Comparison of ENCODE assay signal across 7 cellular contexts in genomic region chr9:133458643-133459312, GRCh38. TPM values are rescaled to one million over a fixed set of nuclear protein-coding genes. Genes with fewer than 3 reads are reported as not detected.
A peak's percentile ranks its signal among the peaks of the same experiment; 100 is the strongest.
DNase-seq lines count a peak whose midpoint lies in the region; ATAC-seq and TF ChIP-seq lines count a peak whose summit lies in the region.

No MANE protein-coding gene starts in this region.

- ATAC-seq in GM23338 (no peak), HG03175 (IDR thresholded peaks at IDR 0.05; ENCODE audit: unreplicated experiment) (no peak), left colon (no peak)

- H3K9me2 ChIP-seq in GM23338 (ENCODE audit: insufficient read depth), result no peaks in the 10 kb centered on the region
- H3K9me2 ChIP-seq in OCI-LY7 (ENCODE audit: insufficient read depth, low read length), result no peaks in the 10 kb centered on the region

- intact Hi-C loops in OCI-LY7 (cut with micrococcal nuclease; ENCODE audit: unreplicated experiment) (loop anchor here (2.0 kb wide), 1 partner anchor 40 kb away; the partner anchor contains the start of gene REXO4), sigmoid colon (cut with DNase I) (loop anchor here (2.0 kb wide), 2 partner anchors 40 to 82 kb away; partner anchors contain the start of genes REXO4, STKLD1 and SURF4), left colon (cut with DNase I, micrococcal nuclease) (no loop called here)

- H3K4me3 ChIP-seq in GM23338 (peak overlapping the region; percentile 80), OCI-LY7 (ENCODE audit: low read depth, low read length, poor library complexity, severe bottlenecking) (peak overlapping the region; percentile 74), endodermal cell (ENCODE audit: low read length) (peak overlapping the region; percentile 58), sigmoid colon (peak overlapping the region in 3 of 4 donors; percentile 78 to 91 (median 89))

- no peaks in the 10 kb centered on the region for H3K9me3 ChIP-seq in OCI-LY7 (ENCODE audit: low read length)
- no peaks in the 10 kb centered on the region for H3K9me3 ChIP-seq in endodermal cell (ENCODE audit: control insufficient read depth, low read length)
- H3K9me3 ChIP-seq in sigmoid colon, result no peaks in the 10 kb centered on the region

- H3K27me3 ChIP-seq in GM23338 (ENCODE audit: insufficient read depth) (no peaks in the 10 kb centered on the region), endodermal cell (ENCODE audit: control insufficient read depth, insufficient read depth, low read length, poor library complexity, severe bottlenecking) (no peaks in the 10 kb centered on the region), sigmoid colon (no peaks in the 10 kb centered on the region)

- H3K4me2 ChIP-seq in GM23338 (peak overlapping the region; percentile 76), OCI-LY7 (ENCODE audit: low read length) (peak overlapping the region; percentile 93)

- TF ChIP-seq POLR2A in sigmoid colon (IDR thresholded peaks at IDR 0.05), result no peak

- peak overlapping the region; percentile 60 for H2AFZ ChIP-seq in GM23338
- H2AFZ ChIP-seq in OCI-LY7 (ENCODE audit: low read length), result peak overlapping the region; percentile 73; the same call in 1 of the 2 replicates

- DNase-seq in GM23338 (ENCODE audit: low spot score) (no peak), OCI-LY7 (ENCODE audit: low spot score) (no peak), endodermal cell (no peak), sigmoid colon (no peak), COR-L47 (lab: John Stamatoyannopoulos, UW) (no peak), left colon (no peak)

- H3K27me3 Mint-ChIP-seq in GM23338 (ENCODE audit: insufficient read depth, low read depth, poor library complexity) (peaks cover 16% of the 10 kb centered on the region), endodermal cell (ENCODE audit: insufficient read depth) (peaks cover 2% of the 10 kb centered on the region)

- H3K27ac Mint-ChIP-seq in GM23338 (no peak overlapping the region), endodermal cell (peak overlapping the region; percentile 30)

- no TSS peak for BruUV-seq in OCI-LY7 (replicated peaks; lab: Mats Ljungman, UMichigan)

- POLR2A ChIA-PET in OCI-LY7 (lab: Charles Lee), result interaction anchor here (0.7 to 1.4 kb wide), 10 partner anchors 15 to 119 kb away, joined by 3 to 7 read pairs (median 4); partner anchors contain the start of gene REXO4

- H3K79me2 ChIP-seq in GM23338 (replicated peaks; ENCODE audit: insufficient read depth) (peaks cover 13% of the 10 kb centered on the region; the same call in 1 of the 2 replicates), OCI-LY7 (ENCODE audit: insufficient read depth, low read depth, low read length) (no peaks in the 10 kb centered on the region)

- no peak overlapping the region for H3K9ac ChIP-seq in endodermal cell (ENCODE audit: extremely low read depth, low read length, poor library complexity, severe bottlenecking)

- H3K36me3 ChIP-seq in GM23338 (ENCODE audit: insufficient read depth), result no peaks in the 10 kb centered on the region
- H3K36me3 ChIP-seq in OCI-LY7 (ENCODE audit: insufficient read depth, low read length), result no peaks in the 10 kb centered on the region
- no peaks in the 10 kb centered on the region for H3K36me3 ChIP-seq in endodermal cell (ENCODE audit: control insufficient read depth, insufficient read depth, low read length)
- H3K36me3 ChIP-seq in sigmoid colon, result no peaks in the 10 kb centered on the region

- H3K4me3 Mint-ChIP-seq in GM23338 (peak overlapping the region; percentile 80), endodermal cell (peak overlapping the region; percentile 72)

- TF ChIP-seq EP300 in sigmoid colon (IDR thresholded peaks at IDR 0.05), result no peak

- H3K4me1 Mint-ChIP-seq in GM23338 (peaks cover 21% of the 10 kb centered on the region), endodermal cell (no peaks in the 10 kb centered on the region)

- 80 to 89% methylated on average over 13 to 16 of the region's 16 CpGs for WGBS in endodermal cell (ENCODE audit: insufficient coverage in 1 of 2, insufficient read length in 1 of 2), 2 experiments
- 63 to 74% methylated on average over 16 of the region's 16 CpGs for WGBS in sigmoid colon, 2 donors

- TF ChIP-seq CTCF in GM23338 (conservative IDR thresholded peaks at IDR 0.05; ENCODE audit: low read depth in 2 of 2) (no peak), OCI-LY7 (conservative IDR thresholded peaks at IDR 0.05; ENCODE audit: low read length) (no peak), endodermal cell (conservative IDR thresholded peaks at IDR 0.05) (no peak), sigmoid colon (IDR thresholded peaks at IDR 0.05) (no peak)

- 0 out of 2 replicates have a peak, but pooled peaks cover 6% of the 10 kb centered on the region for H3F3A ChIP-seq in GM23338 (replicated peaks; ENCODE audit: low read depth)

- H3K9me3 Mint-ChIP-seq in GM23338 (no peaks in the 10 kb centered on the region), endodermal cell (no peaks in the 10 kb centered on the region)

- H4K20me1 ChIP-seq in GM23338 (replicated peaks; ENCODE audit: insufficient read depth) (no peaks in the 10 kb centered on the region), OCI-LY7 (ENCODE audit: insufficient read depth, low read length) (no peaks in the 10 kb centered on the region)

- no peaks in the 10 kb centered on the region for H3K36me3 Mint-ChIP-seq in GM23338 (ENCODE audit: low read depth)
- peaks cover 5% of the 10 kb centered on the region for H3K36me3 Mint-ChIP-seq in endodermal cell (ENCODE audit: low read depth)

- H3K4me1 ChIP-seq in GM23338 (ENCODE audit: insufficient read depth), result peaks cover 15% of the 10 kb centered on the region; the same call in 1 of the 2 replicates
- H3K4me1 ChIP-seq in OCI-LY7 (ENCODE audit: insufficient read depth, low read length, poor library complexity, severe bottlenecking), result peaks cover 60% of the 10 kb centered on the region
- H3K4me1 ChIP-seq in endodermal cell (ENCODE audit: control insufficient read depth, insufficient read depth, low read length), result peaks cover 4% of the 10 kb centered on the region
- H3K4me1 ChIP-seq in sigmoid colon, result peaks cover 0 to 21% (median 18%) of the 10 kb centered on the region in 4 donors

- CTCF ChIA-PET in OCI-LY7 (lab: Charles Lee; ENCODE audit: unreplicated experiment), result interaction anchor here (1.7 kb wide), 1 partner anchor 21 kb away, joined by 5 read pairs; the partner anchor contains the start of gene SLC2A6

- H3K27ac ChIP-seq in GM23338 (ENCODE audit: low read depth) (no peak overlapping the region), OCI-LY7 (ENCODE audit: low read depth, low read length, poor library complexity, severe bottlenecking) (no peak overlapping the region), endodermal cell (ENCODE audit: low read depth, low read length) (no peak overlapping the region), sigmoid colon (peak overlapping the region; percentile 92 to 97 (median 95))

TF ChIP-seq in GM23338, 12 proteins besides CTCF, POLR2A, EP300 and RAD21 (continues in another document):
- TF ChIP-seq ZNF331 (CRISPR knock-in tag; IDR thresholded peaks at IDR 0.05; ENCODE audit: low read depth), result no peak

RNA-seq across cellular contexts. Expression of gene CACFD1, which starts 1.0 kb away (rescaled TPM):
- total RNA-seq in GM23338 (2014; rRNA removed; shearing (Covaris generic)), result 12.0 and 18.2 TPM in 2 replicates
- 4.5 and 5.8 TPM in 2 replicates for polyA plus RNA-seq in GM23338 (2016; fragmentation: Nextera tagmentation; extraction: Ambion mirVana)
- total RNA-seq in OCI-LY7 (2014; rRNA removed; shearing (Covaris generic)), result 14.9 and 17.2 TPM in 2 replicates
- total RNA-seq in OCI-LY7 (2022), result 16.7 and 19.2 TPM in 2 replicates
- 10 to 100 TPM; 30.6 to 35.0 TPM for total RNA-seq in endodermal cell
- 26.8 TPM for polyA plus RNA-seq in endodermal cell (2013, experiment 1 of 2)
- polyA plus RNA-seq in endodermal cell (2013, experiment 2 of 2), result 26.0 TPM
- total RNA-seq in sigmoid colon, result 10 to 100 TPM in 1 of 4 donors, 1 to 10 TPM in 3; 6.7 to 13.4 (median 8.9) TPM
- 10 to 100 TPM; 21.0 to 44.6 (median 29.6) TPM for polyA plus RNA-seq in sigmoid colon
- total RNA-seq in left colon, result 10 to 100 TPM; 66.1 to 75.4 TPM

RNA-seq across cellular contexts. Expression of gene SLC2A6, which starts 20.1 kb away (rescaled TPM):
- total RNA-seq in GM23338 (2014; rRNA removed; shearing (Covaris generic)), result 30.9 and 39.3 TPM in 2 replicates
- polyA plus RNA-seq in GM23338 (2016; fragmentation: Nextera tagmentation; extraction: Ambion mirVana), result 17.5 and 17.6 TPM in 2 replicates
- total RNA-seq in OCI-LY7 (2014; rRNA removed; shearing (Covaris generic)), result 45.2 and 52.9 TPM in 2 replicates
- total RNA-seq in OCI-LY7 (2022), result 42.1 and 51.0 TPM in 2 replicates
- 10 to 100 TPM; 11.6 to 17.7 TPM for total RNA-seq in endodermal cell
- 10.7 TPM for polyA plus RNA-seq in endodermal cell (2013, experiment 1 of 2)
- polyA plus RNA-seq in endodermal cell (2013, experiment 2 of 2), result 10.5 TPM
- 1 to 10 TPM; 1.4 to 2.7 (median 2.0) TPM for total RNA-seq in sigmoid colon
- 1 to 10 TPM; 1.2 to 8.2 (median 1.8) TPM for polyA plus RNA-seq in sigmoid colon
- total RNA-seq in left colon, result 1 to 10 TPM; 1.6 to 2.9 TPM

RNA-seq across cellular contexts. Expression of gene ADAMTS13, which starts 36.6 kb away (rescaled TPM):
- 3.1 and 6.0 TPM in 2 replicates for total RNA-seq in GM23338 (2014; rRNA removed; shearing (Covaris generic))
- polyA plus RNA-seq in GM23338 (2016; fragmentation: Nextera tagmentation; extraction: Ambion mirVana), result 4.4 and 6.0 TPM in 2 replicates
- 6.2 and 6.6 TPM in 2 replicates for total RNA-seq in OCI-LY7 (2014; rRNA removed; shearing (Covaris generic))
- total RNA-seq in OCI-LY7 (2022), result 18.1 and 18.5 TPM in 2 replicates
- 10 to 100 TPM; 13.5 to 21.7 TPM for total RNA-seq in endodermal cell
- polyA plus RNA-seq in endodermal cell (2013, experiment 1 of 2), result 9.7 TPM
- polyA plus RNA-seq in endodermal cell (2013, experiment 2 of 2), result 7.6 TPM
- total RNA-seq in sigmoid colon, result 1 to 10 TPM in 2 of 4 donors, under 1 TPM in 2; 0.71 to 1.9 (median 1.4) TPM
- 1 to 10 TPM in 1 of 3 donors, under 1 TPM in 2; 0.60 to 3.4 (median 0.69) TPM for polyA plus RNA-seq in sigmoid colon
- total RNA-seq in left colon, result 1 to 10 TPM; 3.0 to 4.4 TPM

RNA-seq across cellular contexts. Expression of gene REXO4, which starts 41.0 kb away (rescaled TPM):
- 34.3 and 36.3 TPM in 2 replicates for total RNA-seq in GM23338 (2014; rRNA removed; shearing (Covaris generic))
- polyA plus RNA-seq in GM23338 (2016; fragmentation: Nextera tagmentation; extraction: Ambion mirVana) (31.1 and 38.1 TPM in 2 replicates), sigmoid colon (10 to 100 TPM; 13.2 to 25.9 (median 16.2) TPM)
- total RNA-seq in OCI-LY7 (2014; rRNA removed; shearing (Covaris generic)), result 33.6 and 35.7 TPM in 2 replicates
- total RNA-seq in OCI-LY7 (2022) (40.6 and 45.5 TPM in 2 replicates), endodermal cell (10 to 100 TPM; 30.2 to 36.5 TPM), sigmoid colon (10 to 100 TPM; 16.3 to 22.2 (median 18.8) TPM), left colon (10 to 100 TPM; 18.4 to 22.5 TPM)
- 23.1 TPM for polyA plus RNA-seq in endodermal cell (2013, experiment 1 of 2)
- 20.9 TPM for polyA plus RNA-seq in endodermal cell (2013, experiment 2 of 2)

Comparison
In these comparisons a context has a peak if more than half of its experiments do, and no peak if none do; other contexts are left out.
1. H3K27ac ChIP-seq: peak in sigmoid colon (4 of 4); none in GM23338 (single experiment), OCI-LY7 (single experiment) and endodermal cell (single experiment).
2. intact Hi-C loops: an anchor here in OCI-LY7 (2.0 kb wide) and sigmoid colon (2.0 kb wide); none called in left colon.
3. Peak in every context shown above with its lines, with median percentiles within 50 percentile points of each other: H3K4me3 ChIP-seq.